Comparison of ENCODE assay signal across 9 cellular contexts in the genomic region with DNA sequence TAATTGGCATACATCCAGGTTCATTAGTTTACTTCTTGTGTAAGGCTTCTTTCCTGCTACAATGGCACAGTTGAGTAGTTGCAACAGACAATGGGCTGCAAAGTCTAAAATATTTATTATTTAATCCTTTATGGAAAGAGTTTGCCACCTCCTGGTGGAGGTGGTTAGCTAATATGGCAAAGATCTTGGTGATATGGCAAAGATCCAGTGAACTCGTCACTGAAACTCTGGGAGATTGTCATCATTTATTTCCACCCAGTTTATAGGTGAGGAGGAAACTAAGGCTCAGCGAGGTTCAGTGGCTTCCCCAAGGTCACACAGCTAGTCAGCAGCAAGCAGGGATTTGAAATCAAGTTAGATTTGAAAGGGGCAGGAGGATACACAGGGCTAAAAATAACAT. TPM values are rescaled to one million over a fixed set of nuclear protein-coding genes. Genes with fewer than 3 reads are reported as not detected.
DNase-seq lines count a peak whose midpoint lies in the region; ATAC-seq and TF ChIP-seq lines count a peak whose summit lies in the region.
"Had no signal": no experiment of that assay in that cellular context is flagged by ENCODE, and none has a peak within 500 bp of the region (broad histone marks: within the 10 kb centered on the region; RNA-seq: fewer than 3 reads in every experiment).

No MANE protein-coding gene starts in this region.

- no peak overlapping the region for H3K4me3 Mint-ChIP-seq in chondrocyte (ENCODE audit: unreplicated experiment)

- DNase-seq in DND-41 (no peak), LHCN-M2 (ENCODE audit: low read depth) (peak; percentile 46), chondrocyte (ENCODE audit: low spot score) (no peak), posterior cingulate gyrus (no peak), testis (no peak), OCI-M2 (lab: John Stamatoyannopoulos, UW; ENCODE audit: unreplicated experiment) (no peak)
- DNase-seq: effector CD8-positive, alpha-beta T cell had no signal

- TF ChIP-seq CTCF in DND-41 (IDR thresholded peaks at IDR 0.05; ENCODE audit: borderline replicate concordance, extremely low read depth, low read length, poor library complexity, severe bottlenecking) (peak; percentile 48), chondrocyte (IDR thresholded peaks at IDR 0.05) (peak; percentile 75), neural cell (IDR thresholded peaks at IDR 0.05; ENCODE audit: poor library complexity, severe bottlenecking) (peak; percentile 23), testis (IDR thresholded peaks at IDR 0.05) (no peak)

- no peak overlapping the region for H3K4me3 ChIP-seq in DND-41 (ENCODE audit: low read depth in 1 of 2, low read length in 2 of 2)
- H3K4me3 ChIP-seq in neural cell (ENCODE audit: low read length), result no peak overlapping the region
- no peak overlapping the region for H3K4me3 ChIP-seq in testis

- H2AFZ ChIP-seq in DND-41 (ENCODE audit: low read depth, low read length), result no peak overlapping the region
- H2AFZ ChIP-seq in neural cell (ENCODE audit: low read depth, low read length), result no peak overlapping the region

- no peak for TF ChIP-seq RAD21 in neural cell (conservative IDR thresholded peaks at IDR 0.05)

- H4K20me1 ChIP-seq in DND-41 (ENCODE audit: insufficient read depth, low read length), result no peaks in the 10 kb centered on the region
- H4K20me1 ChIP-seq in neural cell (ENCODE audit: insufficient read depth), result no peaks in the 10 kb centered on the region

- H3K4me2 ChIP-seq in DND-41 (ENCODE audit: insufficient read depth, low read length) (no peak overlapping the region), neural cell (ENCODE audit: low read length) (no peak overlapping the region)

- H3K79me2 ChIP-seq in DND-41 (ENCODE audit: insufficient read depth, low read length) (no peaks in the 10 kb centered on the region), neural cell (replicated peaks; ENCODE audit: insufficient read depth, low read length) (no peaks in the 10 kb centered on the region)

- no peak for TF ChIP-seq POLR2A in testis (IDR thresholded peaks at IDR 0.05)

- intact Hi-C loops in posterior cingulate gyrus (cut with DNase I), result loop anchor here (5.0 kb wide), 1 partner anchor 60 kb away; no protein-coding TSS in a partner anchor
- intact Hi-C loops in testis (cut with DNase I; ENCODE audit: low total_unique reads), result no loop called here

- H3F3A ChIP-seq in neural cell (ENCODE audit: insufficient read depth, low read length, poor library complexity, severe bottlenecking), result no peaks in the 10 kb centered on the region

- H3K27me3 Mint-ChIP-seq in chondrocyte (ENCODE audit: low read depth), result no peaks in the 10 kb centered on the region

- peaks cover 2% of the 10 kb centered on the region for H3K4me1 Mint-ChIP-seq in chondrocyte (ENCODE audit: low read depth)

- no peaks in the 10 kb centered on the region for H3K36me3 Mint-ChIP-seq in chondrocyte (ENCODE audit: low read depth)

- H3K27ac Mint-ChIP-seq in chondrocyte (ENCODE audit: unreplicated experiment), result peak overlapping the region; percentile 22

- H3K9me3 ChIP-seq in DND-41 (ENCODE audit: insufficient read depth, low read length, severe bottlenecking) (no peaks in the 10 kb centered on the region), neural cell (ENCODE audit: low read length) (no peaks in the 10 kb centered on the region), testis (no peaks in the 10 kb centered on the region)

- no peak overlapping the region for H3K27ac ChIP-seq in DND-41 (ENCODE audit: low read length)
- H3K27ac ChIP-seq in neural cell (ENCODE audit: low read length), result no peak overlapping the region
- H3K27ac ChIP-seq in testis, result no peak overlapping the region

- no peaks in the 10 kb centered on the region for H3K4me1 ChIP-seq in DND-41 (ENCODE audit: insufficient read depth, low read length)
- H3K4me1 ChIP-seq in testis, result no peaks in the 10 kb centered on the region

- TF ChIP-seq EP300 in neural cell (conservative IDR thresholded peaks at IDR 0.05; ENCODE audit: poor library complexity, severe bottlenecking), result no peak

- WGBS in testis, 2 donors, result 43 to 47% methylated on average over 2 of the region's 2 CpGs

- H3K9me3 Mint-ChIP-seq in chondrocyte (ENCODE audit: low read depth), result no peaks in the 10 kb centered on the region

- peaks cover 4% of the 10 kb centered on the region for H3K27me3 ChIP-seq in DND-41 (ENCODE audit: insufficient read depth, low read length, poor library complexity)
- no peaks in the 10 kb centered on the region for H3K27me3 ChIP-seq in neural cell (ENCODE audit: insufficient read depth, low read depth, low read length)
- no peaks in the 10 kb centered on the region for H3K27me3 ChIP-seq in testis

- H3K9ac ChIP-seq in DND-41 (ENCODE audit: low read depth, low read length) (no peak overlapping the region), neural cell (ENCODE audit: low read length) (no peak overlapping the region)

- H3K36me3 ChIP-seq in DND-41 (ENCODE audit: insufficient read depth, low read length) (no peaks in the 10 kb centered on the region), neural cell (ENCODE audit: insufficient read depth, low read length) (no peaks in the 10 kb centered on the region), testis (ENCODE audit: low read depth, missing control alignments) (no peaks in the 10 kb centered on the region)

- ATAC-seq in DND-41 (ENCODE audit: insufficient read depth, low read depth) (no peak), GM21825 (IDR thresholded peaks at IDR 0.05; ENCODE audit: unreplicated experiment) (no peak)

- H3K9me2 ChIP-seq in neural cell (ENCODE audit: insufficient read depth, low read length), result no peaks in the 10 kb centered on the region

TF ChIP-seq in neural cell, 6 proteins besides CTCF, POLR2A, EP300 and RAD21:
- no peak for TF ChIP-seq MXI1 (conservative IDR thresholded peaks at IDR 0.05; ENCODE audit: poor library complexity, severe bottlenecking)
- TF ChIP-seq EZH2 (IDR thresholded peaks at IDR 0.05; ENCODE audit: borderline replicate concordance, insufficient read depth, low read length, poor library complexity, severe bottlenecking), result no peak
- no peak for TF ChIP-seq TAF1 (IDR thresholded peaks at IDR 0.05; ENCODE audit: low read depth)
- TF ChIP-seq POLR2AphosphoS5 (IDR thresholded peaks at IDR 0.05), result no peak
- no peak for TF ChIP-seq SMC3 (conservative IDR thresholded peaks at IDR 0.05; ENCODE audit: poor library complexity)
- TF ChIP-seq, protein P1, sequence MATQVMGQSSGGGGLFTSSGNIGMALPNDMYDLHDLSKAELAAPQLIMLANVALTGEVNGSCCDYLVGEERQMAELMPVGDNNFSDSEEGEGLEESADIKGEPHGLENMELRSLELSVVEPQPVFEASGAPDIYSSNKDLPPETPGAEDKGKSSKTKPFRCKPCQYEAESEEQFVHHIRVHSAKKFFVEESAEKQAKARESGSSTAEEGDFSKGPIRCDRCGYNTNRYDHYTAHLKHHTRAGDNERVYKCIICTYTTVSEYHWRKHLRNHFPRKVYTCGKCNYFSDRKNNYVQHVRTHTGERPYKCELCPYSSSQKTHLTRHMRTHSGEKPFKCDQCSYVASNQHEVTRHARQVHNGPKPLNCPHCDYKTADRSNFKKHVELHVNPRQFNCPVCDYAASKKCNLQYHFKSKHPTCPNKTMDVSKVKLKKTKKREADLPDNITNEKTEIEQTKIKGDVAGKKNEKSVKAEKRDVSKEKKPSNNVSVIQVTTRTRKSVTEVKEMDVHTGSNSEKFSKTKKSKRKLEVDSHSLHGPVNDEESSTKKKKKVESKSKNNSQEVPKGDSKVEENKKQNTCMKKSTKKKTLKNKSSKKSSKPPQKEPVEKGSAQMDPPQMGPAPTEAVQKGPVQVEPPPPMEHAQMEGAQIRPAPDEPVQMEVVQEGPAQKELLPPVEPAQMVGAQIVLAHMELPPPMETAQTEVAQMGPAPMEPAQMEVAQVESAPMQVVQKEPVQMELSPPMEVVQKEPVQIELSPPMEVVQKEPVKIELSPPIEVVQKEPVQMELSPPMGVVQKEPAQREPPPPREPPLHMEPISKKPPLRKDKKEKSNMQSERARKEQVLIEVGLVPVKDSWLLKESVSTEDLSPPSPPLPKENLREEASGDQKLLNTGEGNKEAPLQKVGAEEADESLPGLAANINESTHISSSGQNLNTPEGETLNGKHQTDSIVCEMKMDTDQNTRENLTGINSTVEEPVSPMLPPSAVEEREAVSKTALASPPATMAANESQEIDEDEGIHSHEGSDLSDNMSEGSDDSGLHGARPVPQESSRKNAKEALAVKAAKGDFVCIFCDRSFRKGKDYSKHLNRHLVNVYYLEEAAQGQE (IDR thresholded peaks at IDR 0.05; ENCODE audit: borderline replicate concordance), result no peak

RNA-seq across cellular contexts. Expression of a gene that starts 16.1 kb away (rescaled TPM):
- total RNA-seq in LHCN-M2 (2014; rRNA removed), result 4.5 and 4.7 TPM in 2 replicates
- polyA plus RNA-seq in LHCN-M2 (2012), result 9.1 TPM
- 13.9 to 18.9 TPM (median 18.8 TPM) in 3 replicates for total RNA-seq in chondrocyte
- polyA plus RNA-seq in neural cell, result 2.6 and 4.6 TPM in 2 replicates
- 8.9 and 10.2 TPM in 2 replicates for polyA minus RNA-seq in neural cell
- 1 to 10 TPM; 5.6 to 8.5 TPM for total RNA-seq in testis
- polyA plus RNA-seq in testis (ENCODE audit: insufficient read depth, low read depth, low replicate concordance), result 5.0 TPM

Comparison
In these comparisons a context has a peak if more than half of its experiments do, and no peak if none do; other contexts are left out.
1. CTCF ChIP-seq: peak in DND-41 (single experiment), chondrocyte (single experiment) and neural cell (single experiment); none in testis (0 of 3).